ENCODE assay signal across 1 cellular context in the genomic region with DNA sequence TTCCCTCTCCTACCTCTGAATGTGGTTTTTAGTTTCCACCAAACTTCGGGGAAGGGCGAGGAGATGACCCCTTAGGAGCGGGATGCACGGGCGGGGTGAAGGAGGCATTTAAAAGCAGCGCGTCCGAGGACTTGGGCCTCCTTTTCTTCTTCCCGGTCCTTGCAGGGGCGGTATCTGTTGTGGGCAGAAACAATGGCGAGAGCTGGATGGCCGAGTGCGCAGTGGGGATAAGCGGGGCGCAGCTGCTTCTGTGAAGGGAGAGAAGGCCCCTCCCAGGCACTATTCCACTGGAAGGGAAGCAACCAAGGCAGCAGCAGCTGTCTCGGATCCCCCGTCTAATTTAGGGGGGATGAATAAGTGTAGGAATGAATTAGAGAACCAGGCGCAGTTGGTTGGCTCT.
TF ChIP-seq lines count a peak whose summit lies in the region.

No MANE protein-coding gene starts in this region.

TF ChIP-seq in GM12878, 131 proteins besides CTCF, POLR2A, EP300 and RAD21 (continued from another document):
- TF ChIP-seq EED (IDR thresholded peaks at IDR 0.05; ENCODE audit: low read depth): 0 out of 2 replicates have a peak, but pooled peaks have one; percentile 27
